13 cellular contexts compared by ENCODE assay signal in genomic region chr1:223504741-223505140, GRCh38.
DNase-seq lines count a peak whose midpoint lies in the region; ATAC-seq and TF ChIP-seq lines count a peak whose summit lies in the region.
"Had no signal": no experiment of that assay in that cellular context is flagged by ENCODE, and none has a peak within 500 bp of the region (broad histone marks: within the 10 kb centered on the region; RNA-seq: fewer than 3 reads in every experiment).

No MANE protein-coding gene starts in this region.

- no peak overlapping the region for H3K4me3 ChIP-seq in gastroesophageal sphincter
- H3K4me3 ChIP-seq: thoracic aorta had no signal

- H3K27ac ChIP-seq in foreskin keratinocyte = peak overlapping the region; percentile 7
- H3K27ac ChIP-seq in gastroesophageal sphincter = no peak overlapping the region
- H3K27ac ChIP-seq: thoracic aorta had no signal

- DNase-seq in NCI-H1417 (lab: John Stamatoyannopoulos, UW) = peak in 2 of 3 experiments; percentile 19 to 56
- no peak for DNase-seq in NCI-H1417 treated with DMSO at 0.1 percent for 48 hours (lab: John Stamatoyannopoulos, UW)
- peak; percentile 86 to 92 for DNase-seq in foreskin keratinocyte
- DNase-seq in glutamatergic neuron = no peak
- DNase-seq in medulla oblongata (ENCODE audit: extremely low spot score) = no peak
- DNase-seq: activated T-cell treated with anti-CD3 and anti-CD28 coated beads, Interleukin-2, amount 50 U/mL, for 48 hours; endodermal cell; NCI-H510A treated with DMSO at 0.1 percent for 48 hours had no signal

- H3K4me3 Mint-ChIP-seq in glutamatergic neuron (ENCODE audit: unreplicated experiment) = no peak overlapping the region
- H3K4me3 Mint-ChIP-seq: endodermal cell; T-helper 2 cell treated with Interferon-gamma antibody and Interleukin-4, amounts not matched to agents 5 μg/mL and 100 μg/mL, for 36 hours had no signal

- H3K4me1 ChIP-seq in foreskin keratinocyte (peaks cover 8% of the 10 kb centered on the region), gastroesophageal sphincter (peaks cover 0 to 11% (median 0%) of the 10 kb centered on the region in 3 donors)

- TF ChIP-seq EP300 in gastroesophageal sphincter (IDR thresholded peaks at IDR 0.05) = no peak

- peak; percentile 3 for TF ChIP-seq CTCF in foreskin keratinocyte (conservative IDR thresholded peaks at IDR 0.05)
- TF ChIP-seq CTCF in glutamatergic neuron (IDR thresholded peaks at IDR 0.05; ENCODE audit: partially characterized antibody, unreplicated experiment) = no peak
- TF ChIP-seq CTCF in gastroesophageal sphincter (IDR thresholded peaks at IDR 0.05) = no peak

- peaks cover 14% of the 10 kb centered on the region for H3K4me1 Mint-ChIP-seq in glutamatergic neuron (ENCODE audit: low read depth, unreplicated experiment)

- H3K9me3 ChIP-seq in gastroesophageal sphincter = no peaks in the 10 kb centered on the region
- H3K9me3 ChIP-seq: thoracic aorta had no signal

- WGBS in gastroesophageal sphincter (ENCODE audit: low coverage in 1 of 2), 2 donors = 60% methylated on average over 1 of the region's 4 CpGs; no CpG with 5 or more reads in 1 of the 2 donors

- H3K36me3 ChIP-seq in gastroesophageal sphincter = no peaks in the 10 kb centered on the region
- H3K36me3 ChIP-seq: thoracic aorta had no signal

- H3K27me3 Mint-ChIP-seq in glutamatergic neuron (ENCODE audit: unreplicated experiment) = no peaks in the 10 kb centered on the region

- peak; percentile 52 for ATAC-seq in SK-N-SH treated with all-trans-retinoic acid at 6 μM for 48 hours
- ATAC-seq in foreskin keratinocyte = peak; percentile 74
- ATAC-seq in gastroesophageal sphincter = no peak
- no peak for ATAC-seq in HG03139 (IDR thresholded peaks at IDR 0.05; ENCODE audit: unreplicated experiment)

- no peak overlapping the region for H3K27ac Mint-ChIP-seq in glutamatergic neuron (ENCODE audit: unreplicated experiment)
- H3K27ac Mint-ChIP-seq: endodermal cell; T-helper 2 cell treated with Interferon-gamma antibody and Interleukin-4, amounts not matched to agents 5 μg/mL and 100 μg/mL, for 36 hours had no signal

- H3K27me3 ChIP-seq in foreskin keratinocyte (no peaks in the 10 kb centered on the region), gastroesophageal sphincter (no peaks in the 10 kb centered on the region)

- no peaks in the 10 kb centered on the region for H3K36me3 Mint-ChIP-seq in glutamatergic neuron (ENCODE audit: unreplicated experiment)

- peaks cover 2% of the 10 kb centered on the region for H3K9me3 Mint-ChIP-seq in glutamatergic neuron (ENCODE audit: unreplicated experiment)
- H3K9me3 Mint-ChIP-seq: T-helper 2 cell treated with Interferon-gamma antibody and Interleukin-4, amounts not matched to agents 5 μg/mL and 100 μg/mL, for 36 hours had no signal

- TF ChIP-seq POLR2A in gastroesophageal sphincter (IDR thresholded peaks at IDR 0.05) = no peak

TF ChIP-seq in SK-N-SH treated with all-trans-retinoic acid at 6 μM for 48 hours, 23 proteins besides CTCF, POLR2A, EP300 and RAD21:
- no peak for TF ChIP-seq ZNF8 (CRISPR knock-in tag; IDR thresholded peaks at IDR 0.05)
- no peak for TF ChIP-seq ZFP3 (CRISPR knock-in tag; IDR thresholded peaks at IDR 0.05)
- no peak for TF ChIP-seq POU6F1 (CRISPR knock-in tag; IDR thresholded peaks at IDR 0.05; ENCODE audit: borderline replicate concordance, low read depth)
- no peak for TF ChIP-seq ZNF70 (CRISPR knock-in tag; IDR thresholded peaks at IDR 0.05)
- TF ChIP-seq OSR1 (CRISPR knock-in tag; IDR thresholded peaks at IDR 0.05) = no peak
- TF ChIP-seq ESRRG (CRISPR knock-in tag; IDR thresholded peaks at IDR 0.05) = no peak
- no peak for TF ChIP-seq ZFP30 (CRISPR knock-in tag; IDR thresholded peaks at IDR 0.05)
- no peak for TF ChIP-seq GLIS3 (CRISPR knock-in tag; IDR thresholded peaks at IDR 0.05)
- no peak for TF ChIP-seq SNAI2 (CRISPR knock-in tag; IDR thresholded peaks at IDR 0.05)
- no peak for TF ChIP-seq TCF4 (CRISPR knock-in tag; IDR thresholded peaks at IDR 0.05; ENCODE audit: borderline replicate concordance)
- no peak for TF ChIP-seq CSDC2 (CRISPR knock-in tag; IDR thresholded peaks at IDR 0.05)
- TF ChIP-seq ZC3H10 (CRISPR knock-in tag; IDR thresholded peaks at IDR 0.05) = no peak
- TF ChIP-seq ZNF565 (CRISPR knock-in tag; conservative IDR thresholded peaks at IDR 0.05; ENCODE audit: low read depth) = no peak
- no peak for TF ChIP-seq PATZ1 (CRISPR knock-in tag; IDR thresholded peaks at IDR 0.05; ENCODE audit: borderline replicate concordance)

Comparison
In these comparisons a context has a peak if more than half of its experiments do, and no peak if none do; other contexts are left out.
1. DNase-seq: peak in NCI-H1417 (2 of 3) and foreskin keratinocyte (2 of 2); none in NCI-H1417 treated with DMSO at 0.1 percent for 48 hours (single experiment), glutamatergic neuron (single experiment) and medulla oblongata (single experiment).
2. ATAC-seq: peak in SK-N-SH treated with all-trans-retinoic acid at 6 μM for 48 hours (single experiment) and foreskin keratinocyte (single experiment); none in gastroesophageal sphincter (single experiment) and HG03139 (single experiment).